Comparison of ENCODE assay signal across 1 cellular context in the genomic region with DNA sequence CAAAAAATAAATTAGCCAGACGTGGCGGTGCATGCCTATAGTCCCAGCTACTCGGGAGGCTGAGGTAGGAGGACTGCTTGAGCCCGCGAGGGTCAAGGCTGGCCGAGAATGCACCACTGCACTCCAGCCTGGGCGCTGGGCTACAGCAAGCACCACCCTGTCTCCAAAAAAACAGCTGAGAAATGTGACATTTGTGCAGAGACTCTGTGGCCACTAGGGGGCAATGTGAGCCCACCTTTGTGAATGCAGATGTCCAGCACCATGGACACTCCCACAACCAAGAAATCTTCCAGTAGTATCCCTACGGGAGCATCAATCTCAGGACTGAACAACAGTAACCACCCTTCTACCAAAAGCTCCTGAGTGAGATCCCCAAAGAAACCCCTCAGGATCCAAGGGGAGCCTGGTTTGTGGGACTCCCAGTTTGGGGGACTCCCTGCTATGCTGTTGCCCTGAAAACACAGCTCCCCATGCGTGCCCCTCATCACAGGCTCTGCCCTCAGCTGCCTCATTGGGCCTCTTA.
TF ChIP-seq lines count a peak whose summit lies in the region.

No MANE protein-coding gene starts in this region.

TF ChIP-seq in HepG2, 621 proteins besides CTCF, POLR2A, EP300 and RAD21 (continued from another document):
- TF ChIP-seq NFIB (CRISPR knock-in tag; IDR thresholded peaks at IDR 0.05; ENCODE audit: borderline replicate concordance) (no peak), BORCS8-MEF2B (CRISPR knock-in tag; IDR thresholded peaks at IDR 0.05) (0 out of 2 replicates have a peak, but pooled peaks have one; percentile 32), KDM3A (CRISPR knock-in tag; IDR thresholded peaks at IDR 0.05; ENCODE audit: low read depth) (peak; percentile 66; the same call in 1 of the 2 replicates), MEIS2 (CRISPR knock-in tag; IDR thresholded peaks at IDR 0.05) (peak; percentile 53; the same call in 1 of the 2 replicates), MBNL3 (CRISPR knock-in tag; conservative IDR thresholded peaks at IDR 0.05) (no peak), HMG20A (CRISPR knock-in tag; IDR thresholded peaks at IDR 0.05; ENCODE audit: borderline replicate concordance) (no peak), ZNF614 (CRISPR knock-in tag; IDR thresholded peaks at IDR 0.05; ENCODE audit: borderline replicate concordance) (peak; percentile 31; the same call in 1 of the 2 replicates), ZMYM4 (CRISPR knock-in tag; IDR thresholded peaks at IDR 0.05) (peak; percentile 67), ZNF331 (CRISPR knock-in tag; IDR thresholded peaks at IDR 0.05) (0 out of 2 replicates have a peak, but pooled peaks have one; percentile 34), FOXA3 (CRISPR knock-in tag; IDR thresholded peaks at IDR 0.05) (0 out of 2 replicates have a peak, but pooled peaks have one; percentile 14), KMT2A (CRISPR knock-in tag; IDR thresholded peaks at IDR 0.05) (0 out of 2 replicates have a peak, but pooled peaks have one; percentile 32), NRL (CRISPR knock-in tag; IDR thresholded peaks at IDR 0.05; ENCODE audit: borderline replicate concordance) (0 out of 2 replicates have a peak, but pooled peaks have one; percentile 39), ZNF577 (CRISPR knock-in tag; IDR thresholded peaks at IDR 0.05; ENCODE audit: borderline replicate concordance, low read depth) (no peak), MED1 (CRISPR knock-in tag; IDR thresholded peaks at IDR 0.05) (0 out of 2 replicates have a peak, but pooled peaks have one; percentile 21), ZNF547 (CRISPR knock-in tag; IDR thresholded peaks at IDR 0.05) (0 out of 2 replicates have a peak, but pooled peaks have one; percentile 26), SP1 (IDR thresholded peaks at IDR 0.05) (no peak), SP1 (CRISPR knock-in tag; IDR thresholded peaks at IDR 0.05) (peak; percentile 32; the same call in 1 of the 2 replicates), YY1 (IDR thresholded peaks at IDR 0.05; ENCODE audit: insufficient read depth, insufficient replicate concordance, low read depth, low read length) (no peak)
- TF ChIP-seq, protein P1, sequence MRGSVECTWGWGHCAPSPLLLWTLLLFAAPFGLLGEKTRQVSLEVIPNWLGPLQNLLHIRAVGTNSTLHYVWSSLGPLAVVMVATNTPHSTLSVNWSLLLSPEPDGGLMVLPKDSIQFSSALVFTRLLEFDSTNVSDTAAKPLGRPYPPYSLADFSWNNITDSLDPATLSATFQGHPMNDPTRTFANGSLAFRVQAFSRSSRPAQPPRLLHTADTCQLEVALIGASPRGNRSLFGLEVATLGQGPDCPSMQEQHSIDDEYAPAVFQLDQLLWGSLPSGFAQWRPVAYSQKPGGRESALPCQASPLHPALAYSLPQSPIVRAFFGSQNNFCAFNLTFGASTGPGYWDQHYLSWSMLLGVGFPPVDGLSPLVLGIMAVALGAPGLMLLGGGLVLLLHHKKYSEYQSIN (CRISPR knock-in tag; IDR thresholded peaks at IDR 0.05; ENCODE audit: borderline replicate concordance): no peak
- TF ChIP-seq, protein P2, sequence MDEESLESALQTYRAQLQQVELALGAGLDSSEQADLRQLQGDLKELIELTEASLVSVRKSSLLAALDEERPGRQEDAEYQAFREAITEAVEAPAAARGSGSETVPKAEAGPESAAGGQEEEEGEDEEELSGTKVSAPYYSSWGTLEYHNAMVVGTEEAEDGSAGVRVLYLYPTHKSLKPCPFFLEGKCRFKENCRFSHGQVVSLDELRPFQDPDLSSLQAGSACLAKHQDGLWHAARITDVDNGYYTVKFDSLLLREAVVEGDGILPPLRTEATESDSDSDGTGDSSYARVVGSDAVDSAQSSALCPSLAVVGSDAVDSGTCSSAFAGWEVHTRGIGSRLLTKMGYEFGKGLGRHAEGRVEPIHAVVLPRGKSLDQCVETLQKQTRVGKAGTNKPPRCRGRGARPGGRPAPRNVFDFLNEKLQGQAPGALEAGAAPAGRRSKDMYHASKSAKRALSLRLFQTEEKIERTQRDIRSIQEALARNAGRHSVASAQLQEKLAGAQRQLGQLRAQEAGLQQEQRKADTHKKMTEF (CRISPR knock-in tag; IDR thresholded peaks at IDR 0.05): peak; percentile 24; the same call in 1 of the 2 replicates
- TF ChIP-seq, protein P3, sequence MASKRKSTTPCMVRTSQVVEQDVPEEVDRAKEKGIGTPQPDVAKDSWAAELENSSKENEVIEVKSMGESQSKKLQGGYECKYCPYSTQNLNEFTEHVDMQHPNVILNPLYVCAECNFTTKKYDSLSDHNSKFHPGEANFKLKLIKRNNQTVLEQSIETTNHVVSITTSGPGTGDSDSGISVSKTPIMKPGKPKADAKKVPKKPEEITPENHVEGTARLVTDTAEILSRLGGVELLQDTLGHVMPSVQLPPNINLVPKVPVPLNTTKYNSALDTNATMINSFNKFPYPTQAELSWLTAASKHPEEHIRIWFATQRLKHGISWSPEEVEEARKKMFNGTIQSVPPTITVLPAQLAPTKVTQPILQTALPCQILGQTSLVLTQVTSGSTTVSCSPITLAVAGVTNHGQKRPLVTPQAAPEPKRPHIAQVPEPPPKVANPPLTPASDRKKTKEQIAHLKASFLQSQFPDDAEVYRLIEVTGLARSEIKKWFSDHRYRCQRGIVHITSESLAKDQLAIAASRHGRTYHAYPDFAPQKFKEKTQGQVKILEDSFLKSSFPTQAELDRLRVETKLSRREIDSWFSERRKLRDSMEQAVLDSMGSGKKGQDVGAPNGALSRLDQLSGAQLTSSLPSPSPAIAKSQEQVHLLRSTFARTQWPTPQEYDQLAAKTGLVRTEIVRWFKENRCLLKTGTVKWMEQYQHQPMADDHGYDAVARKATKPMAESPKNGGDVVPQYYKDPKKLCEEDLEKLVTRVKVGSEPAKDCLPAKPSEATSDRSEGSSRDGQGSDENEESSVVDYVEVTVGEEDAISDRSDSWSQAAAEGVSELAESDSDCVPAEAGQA (IDR thresholded peaks at IDR 0.05; ENCODE audit: low read depth): no peak
- TF ChIP-seq, protein P3 (CRISPR knock-in tag; IDR thresholded peaks at IDR 0.05; ENCODE audit: borderline replicate concordance): no peak
- TF ChIP-seq, protein P4, sequence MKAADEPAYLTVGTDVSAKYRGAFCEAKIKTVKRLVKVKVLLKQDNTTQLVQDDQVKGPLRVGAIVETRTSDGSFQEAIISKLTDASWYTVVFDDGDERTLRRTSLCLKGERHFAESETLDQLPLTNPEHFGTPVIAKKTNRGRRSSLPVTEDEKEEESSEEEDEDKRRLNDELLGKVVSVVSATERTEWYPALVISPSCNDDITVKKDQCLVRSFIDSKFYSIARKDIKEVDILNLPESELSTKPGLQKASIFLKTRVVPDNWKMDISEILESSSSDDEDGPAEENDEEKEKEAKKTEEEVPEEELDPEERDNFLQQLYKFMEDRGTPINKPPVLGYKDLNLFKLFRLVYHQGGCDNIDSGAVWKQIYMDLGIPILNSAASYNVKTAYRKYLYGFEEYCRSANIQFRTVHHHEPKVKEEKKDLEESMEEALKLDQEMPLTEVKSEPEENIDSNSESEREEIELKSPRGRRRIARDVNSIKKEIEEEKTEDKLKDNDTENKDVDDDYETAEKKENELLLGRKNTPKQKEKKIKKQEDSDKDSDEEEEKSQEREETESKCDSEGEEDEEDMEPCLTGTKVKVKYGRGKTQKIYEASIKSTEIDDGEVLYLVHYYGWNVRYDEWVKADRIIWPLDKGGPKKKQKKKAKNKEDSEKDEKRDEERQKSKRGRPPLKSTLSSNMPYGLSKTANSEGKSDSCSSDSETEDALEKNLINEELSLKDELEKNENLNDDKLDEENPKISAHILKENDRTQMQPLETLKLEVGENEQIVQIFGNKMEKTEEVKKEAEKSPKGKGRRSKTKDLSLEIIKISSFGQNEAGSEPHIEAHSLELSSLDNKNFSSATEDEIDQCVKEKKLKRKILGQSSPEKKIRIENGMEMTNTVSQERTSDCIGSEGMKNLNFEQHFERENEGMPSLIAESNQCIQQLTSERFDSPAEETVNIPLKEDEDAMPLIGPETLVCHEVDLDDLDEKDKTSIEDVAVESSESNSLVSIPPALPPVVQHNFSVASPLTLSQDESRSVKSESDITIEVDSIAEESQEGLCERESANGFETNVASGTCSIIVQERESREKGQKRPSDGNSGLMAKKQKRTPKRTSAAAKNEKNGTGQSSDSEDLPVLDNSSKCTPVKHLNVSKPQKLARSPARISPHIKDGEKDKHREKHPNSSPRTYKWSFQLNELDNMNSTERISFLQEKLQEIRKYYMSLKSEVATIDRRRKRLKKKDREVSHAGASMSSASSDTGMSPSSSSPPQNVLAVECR (CRISPR knock-in tag; IDR thresholded peaks at IDR 0.05; ENCODE audit: borderline replicate concordance): peak; percentile 51; the same call in 1 of the 2 replicates
- TF ChIP-seq, protein P5, sequence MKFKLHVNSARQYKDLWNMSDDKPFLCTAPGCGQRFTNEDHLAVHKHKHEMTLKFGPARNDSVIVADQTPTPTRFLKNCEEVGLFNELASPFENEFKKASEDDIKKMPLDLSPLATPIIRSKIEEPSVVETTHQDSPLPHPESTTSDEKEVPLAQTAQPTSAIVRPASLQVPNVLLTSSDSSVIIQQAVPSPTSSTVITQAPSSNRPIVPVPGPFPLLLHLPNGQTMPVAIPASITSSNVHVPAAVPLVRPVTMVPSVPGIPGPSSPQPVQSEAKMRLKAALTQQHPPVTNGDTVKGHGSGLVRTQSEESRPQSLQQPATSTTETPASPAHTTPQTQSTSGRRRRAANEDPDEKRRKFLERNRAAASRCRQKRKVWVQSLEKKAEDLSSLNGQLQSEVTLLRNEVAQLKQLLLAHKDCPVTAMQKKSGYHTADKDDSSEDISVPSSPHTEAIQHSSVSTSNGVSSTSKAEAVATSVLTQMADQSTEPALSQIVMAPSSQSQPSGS (CRISPR knock-in tag; IDR thresholded peaks at IDR 0.05): 0 out of 2 replicates have a peak, but pooled peaks have one; percentile 22
- TF ChIP-seq, protein P6, sequence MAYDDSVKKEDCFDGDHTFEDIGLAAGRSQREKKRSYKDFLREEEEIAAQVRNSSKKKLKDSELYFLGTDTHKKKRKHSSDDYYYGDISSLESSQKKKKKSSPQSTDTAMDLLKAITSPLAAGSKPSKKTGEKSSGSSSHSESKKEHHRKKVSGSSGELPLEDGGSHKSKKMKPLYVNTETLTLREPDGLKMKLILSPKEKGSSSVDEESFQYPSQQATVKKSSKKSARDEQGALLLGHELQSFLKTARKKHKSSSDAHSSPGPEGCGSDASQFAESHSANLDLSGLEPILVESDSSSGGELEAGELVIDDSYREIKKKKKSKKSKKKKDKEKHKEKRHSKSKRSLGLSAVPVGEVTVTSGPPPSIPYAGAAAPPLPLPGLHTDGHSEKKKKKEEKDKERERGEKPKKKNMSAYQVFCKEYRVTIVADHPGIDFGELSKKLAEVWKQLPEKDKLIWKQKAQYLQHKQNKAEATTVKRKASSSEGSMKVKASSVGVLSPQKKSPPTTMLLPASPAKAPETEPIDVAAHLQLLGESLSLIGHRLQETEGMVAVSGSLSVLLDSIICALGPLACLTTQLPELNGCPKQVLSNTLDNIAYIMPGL (CRISPR knock-in tag; IDR thresholded peaks at IDR 0.05; ENCODE audit: borderline replicate concordance in 1 of 2, low read depth in 1 of 2): 0 out of 4 replicates have a peak, but pooled peaks of 1 of the 2 experiments have one; percentile 53
- TF ChIP-seq, protein P7, sequence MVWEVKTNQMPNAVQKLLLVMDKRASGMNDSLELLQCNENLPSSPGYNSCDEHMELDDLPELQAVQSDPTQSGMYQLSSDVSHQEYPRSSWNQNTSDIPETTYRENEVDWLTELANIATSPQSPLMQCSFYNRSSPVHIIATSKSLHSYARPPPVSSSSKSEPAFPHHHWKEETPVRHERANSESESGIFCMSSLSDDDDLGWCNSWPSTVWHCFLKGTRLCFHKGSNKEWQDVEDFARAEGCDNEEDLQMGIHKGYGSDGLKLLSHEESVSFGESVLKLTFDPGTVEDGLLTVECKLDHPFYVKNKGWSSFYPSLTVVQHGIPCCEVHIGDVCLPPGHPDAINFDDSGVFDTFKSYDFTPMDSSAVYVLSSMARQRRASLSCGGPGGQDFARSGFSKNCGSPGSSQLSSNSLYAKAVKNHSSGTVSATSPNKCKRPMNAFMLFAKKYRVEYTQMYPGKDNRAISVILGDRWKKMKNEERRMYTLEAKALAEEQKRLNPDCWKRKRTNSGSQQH (CRISPR knock-in tag; IDR thresholded peaks at IDR 0.05; ENCODE audit: low read depth): 0 out of 2 replicates have a peak, but pooled peaks have one; percentile 27
- TF ChIP-seq, protein P8, sequence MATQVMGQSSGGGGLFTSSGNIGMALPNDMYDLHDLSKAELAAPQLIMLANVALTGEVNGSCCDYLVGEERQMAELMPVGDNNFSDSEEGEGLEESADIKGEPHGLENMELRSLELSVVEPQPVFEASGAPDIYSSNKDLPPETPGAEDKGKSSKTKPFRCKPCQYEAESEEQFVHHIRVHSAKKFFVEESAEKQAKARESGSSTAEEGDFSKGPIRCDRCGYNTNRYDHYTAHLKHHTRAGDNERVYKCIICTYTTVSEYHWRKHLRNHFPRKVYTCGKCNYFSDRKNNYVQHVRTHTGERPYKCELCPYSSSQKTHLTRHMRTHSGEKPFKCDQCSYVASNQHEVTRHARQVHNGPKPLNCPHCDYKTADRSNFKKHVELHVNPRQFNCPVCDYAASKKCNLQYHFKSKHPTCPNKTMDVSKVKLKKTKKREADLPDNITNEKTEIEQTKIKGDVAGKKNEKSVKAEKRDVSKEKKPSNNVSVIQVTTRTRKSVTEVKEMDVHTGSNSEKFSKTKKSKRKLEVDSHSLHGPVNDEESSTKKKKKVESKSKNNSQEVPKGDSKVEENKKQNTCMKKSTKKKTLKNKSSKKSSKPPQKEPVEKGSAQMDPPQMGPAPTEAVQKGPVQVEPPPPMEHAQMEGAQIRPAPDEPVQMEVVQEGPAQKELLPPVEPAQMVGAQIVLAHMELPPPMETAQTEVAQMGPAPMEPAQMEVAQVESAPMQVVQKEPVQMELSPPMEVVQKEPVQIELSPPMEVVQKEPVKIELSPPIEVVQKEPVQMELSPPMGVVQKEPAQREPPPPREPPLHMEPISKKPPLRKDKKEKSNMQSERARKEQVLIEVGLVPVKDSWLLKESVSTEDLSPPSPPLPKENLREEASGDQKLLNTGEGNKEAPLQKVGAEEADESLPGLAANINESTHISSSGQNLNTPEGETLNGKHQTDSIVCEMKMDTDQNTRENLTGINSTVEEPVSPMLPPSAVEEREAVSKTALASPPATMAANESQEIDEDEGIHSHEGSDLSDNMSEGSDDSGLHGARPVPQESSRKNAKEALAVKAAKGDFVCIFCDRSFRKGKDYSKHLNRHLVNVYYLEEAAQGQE (IDR thresholded peaks at IDR 0.05; ENCODE audit: borderline replicate concordance in 1 of 2, low read depth in 1 of 2, low read length in 2 of 2): peak; percentile 17 to 88
